Comparison of ENCODE assay signal across 38 cellular contexts in the genomic region with DNA sequence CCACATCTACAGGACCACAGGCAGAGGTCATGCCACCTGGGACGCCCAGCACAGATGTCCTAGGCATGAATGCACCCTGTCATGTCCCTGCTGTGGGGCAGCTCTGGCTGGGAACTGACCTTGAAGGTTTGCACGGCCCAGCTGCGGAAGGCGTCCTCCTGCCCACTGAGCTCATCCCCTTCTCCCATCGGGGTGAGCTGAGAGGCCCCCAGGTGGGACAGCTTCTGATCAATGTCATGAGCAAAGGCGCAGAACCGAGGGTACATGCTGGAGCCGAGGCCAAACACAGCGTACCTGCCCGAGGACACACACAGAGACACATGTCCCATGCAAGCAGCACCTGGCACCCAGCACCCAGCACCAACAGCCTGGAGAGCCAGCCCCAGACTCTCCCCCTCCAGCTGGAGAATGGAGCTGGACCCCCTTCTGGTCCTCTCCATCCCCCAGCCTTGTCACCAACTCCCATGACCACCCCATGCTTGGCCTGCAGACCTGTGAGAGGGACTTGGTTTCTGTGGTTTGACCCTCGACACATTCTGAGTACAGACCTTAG. TPM values are rescaled to one million over a fixed set of nuclear protein-coding genes. Genes with fewer than 3 reads are reported as not detected.
"Had no signal": no experiment of that assay in that cellular context is flagged by ENCODE, and none has a peak within 500 bp of the region (broad histone marks: within the 10 kb centered on the region; RNA-seq: fewer than 3 reads in every experiment).

No MANE protein-coding gene starts in this region.

- H3K27ac ChIP-seq: KMS-11 had no signal

- H3K9me3 ChIP-seq: MG63 had no signal

- H3K9ac ChIP-seq: KMS-11 had no signal

- H3K27me3 ChIP-seq: MG63 had no signal

- H3K4me2 ChIP-seq: KMS-11 had no signal

- H3K4me3 ChIP-seq: MG63 had no signal

- DNase-seq: Karpas-422, Kasumi-1, KG1, MG63, MM.1S, MV-4-11, NCI-H1048, NCI-H1092, NCI-H1092 treated with DMSO at 0.1 percent for 48 hours, NCI-H1105, NCI-H1105 treated with DMSO at 0.1 percent for 48 hours, NCI-H1417, NCI-H1417 treated with DMSO at 0.1 percent for 48 hours, NCI-H1436, NCI-H1436 treated with DMSO at 0.1 percent for 48 hours, NCI-H146, NCI-H1694, NCI-H1694 treated with DMSO at 0.1 percent for 48 hours, NCI-H187, NCI-H187 treated with DMSO at 0.1 percent for 48 hours, NCI-H1930, NCI-H2029, NCI-H2029 treated with DMSO at 0.1 percent for 48 hours, NCI-H2081, NCI-H2081 treated with DMSO at 0.1 percent for 48 hours, NCI-H2107, NCI-H2171, NCI-H2171 treated with DMSO at 0.1 percent for 48 hours, NCI-H2227 treated with DMSO at 0.1 percent for 48 hours, NCI-H226, NCI-H345, NCI-H446, NCI-H446 treated with DMSO at 0.1 percent for 48 hours had no signal

- H3K36me3 ChIP-seq: MG63 had no signal

RNA-seq across cellular contexts. Expression of gene NOS2, which starts 31.4 kb away (rescaled TPM):
- total RNA-seq: LHCN-M2, M059J, MCF 10A, NCI-H460 had no signal
